In genomic region chr17:50050431-50051032, GRCh38 we compare ENCODE assay signal across 15 cellular contexts. TPM values are rescaled to one million over a fixed set of nuclear protein-coding genes. Genes with fewer than 3 reads are reported as not detected.
DNase-seq lines count a peak whose midpoint lies in the region; ATAC-seq, FAIRE-seq and TF ChIP-seq lines count a peak whose summit lies in the region.
"Had no signal": no experiment of that assay in that cellular context is flagged by ENCODE, and none has a peak within 500 bp of the region (broad histone marks: within the 10 kb centered on the region; RNA-seq: fewer than 3 reads in every experiment).

No MANE protein-coding gene starts in this region.

- H4K5ac ChIP-seq in mesendoderm (ENCODE audit: low read length), result no peak overlapping the region

- H4K20me1 ChIP-seq in KMS-11 (ENCODE audit: insufficient read depth), result no peaks in the 10 kb centered on the region

- no peak for TF ChIP-seq POLR2A in GM12891 (IDR thresholded peaks at IDR 0.05; ENCODE audit: low read depth, low read length)

- H3K4me3 ChIP-seq in KMS-11 (IDR thresholded peaks at IDR 0.05; ENCODE audit: insufficient read depth, low read depth, low read length), result no peak overlapping the region
- H3K4me3 ChIP-seq in astrocyte of the spinal cord (ENCODE audit: low read depth, low read length), result no peak overlapping the region
- no peak overlapping the region for H3K4me3 ChIP-seq in mesendoderm (ENCODE audit: low read length)
- H3K4me3 ChIP-seq: heart left ventricle, uterus had no signal

- H3K18ac ChIP-seq in mesendoderm (ENCODE audit: low read length), result no peak overlapping the region

- no peak overlapping the region for H3K4ac ChIP-seq in mesendoderm (ENCODE audit: low read depth, low read length)

- H2BK120ac ChIP-seq in mesendoderm (ENCODE audit: low read depth, low read length), result peak overlapping the region; percentile 19

- H3K27me3 ChIP-seq in KMS-11 (ENCODE audit: insufficient read depth, low read depth), result peaks cover 20% of the 10 kb centered on the region; the same call in 1 of the 2 replicates
- no peaks in the 10 kb centered on the region for H3K27me3 ChIP-seq in mesendoderm (ENCODE audit: insufficient read depth, low read length, poor library complexity)
- H3K27me3 ChIP-seq: uterus had no signal

- H2BK5ac ChIP-seq in mesendoderm (ENCODE audit: low read length), result no peak overlapping the region

- no peaks in the 10 kb centered on the region for H3K36me3 ChIP-seq in KMS-11 (ENCODE audit: insufficient read depth)
- H3K36me3 ChIP-seq in mesendoderm (ENCODE audit: control insufficient read depth, insufficient read depth, low read length), result no peaks in the 10 kb centered on the region
- H3K36me3 ChIP-seq: heart left ventricle, uterus had no signal

- ATAC-seq in GM21423 (IDR thresholded peaks at IDR 0.05; ENCODE audit: unreplicated experiment), result no peak
- ATAC-seq: CD8-positive, alpha-beta T cell; heart left ventricle; left cardiac atrium had no signal

- no peak for DNase-seq in GM12891 (ENCODE audit: insufficient read length, low spot score)
- DNase-seq in astrocyte of the spinal cord (ENCODE audit: low read depth, low spot score), result peak; percentile 29
- DNase-seq in mesendoderm, result no peak
- DNase-seq in HTR-8/SVneo (ENCODE audit: insufficient read length, low spot score), result no peak
- no peak for DNase-seq in 8988T
- DNase-seq: heart left ventricle, Kasumi-1, left cardiac atrium, NCI-H1930, NCI-H526 treated with DMSO at 0.1 percent for 48 hours, retina, uterus had no signal

- H3K79me2 ChIP-seq in KMS-11 (ENCODE audit: insufficient read depth, low read depth) (no peaks in the 10 kb centered on the region), mesendoderm (ENCODE audit: control insufficient read depth, insufficient read depth, low read length) (no peaks in the 10 kb centered on the region)

- in situ Hi-C loops in astrocyte of the spinal cord (cut with HindIII; ENCODE audit: low sequenced_read_pairs), result no loop called here

- H2BK15ac ChIP-seq in mesendoderm (replicated peaks; ENCODE audit: low read depth), result no peak overlapping the region

- H2AK5ac ChIP-seq in mesendoderm (ENCODE audit: low read length), result peak overlapping the region; percentile 90

- no peaks in the 10 kb centered on the region for H3K79me1 ChIP-seq in mesendoderm (ENCODE audit: low read length)

- H3K23ac ChIP-seq in mesendoderm (ENCODE audit: low read length), result no peak overlapping the region

- H2AFZ ChIP-seq in KMS-11 (ENCODE audit: low read depth), result peak overlapping the region; percentile 11; the same call in 1 of the 2 replicates

- TF ChIP-seq CTCF in KMS-11 (conservative IDR thresholded peaks at IDR 0.05; ENCODE audit: low read depth, low read length) (no peak), astrocyte of the spinal cord (IDR thresholded peaks at IDR 0.05; ENCODE audit: low read depth, low read length) (no peak)

- H3K4me1 ChIP-seq in KMS-11 (ENCODE audit: low read depth, poor library complexity, severe bottlenecking) (peaks cover 16% of the 10 kb centered on the region), mesendoderm (ENCODE audit: control insufficient read depth, low read depth, low read length) (peaks cover 23% of the 10 kb centered on the region)

- no CpG with 5 or more reads among the region's 12 CpGs for WGBS in mesendoderm (ENCODE audit: extremely low coverage, insufficient coverage, low lambda C conversion rate)

- H3K27ac ChIP-seq in KMS-11 (no peak overlapping the region), mesendoderm (ENCODE audit: low read depth, low read length) (no peak overlapping the region)

- peak overlapping the region; percentile 37 for H3K56ac ChIP-seq in mesendoderm (ENCODE audit: low read length)

- H3K9ac ChIP-seq in KMS-11 (no peak overlapping the region), mesendoderm (ENCODE audit: low read length) (no peak overlapping the region)

- no peak overlapping the region for H4K8ac ChIP-seq in mesendoderm (ENCODE audit: low read depth, low read length)

- no peak overlapping the region for H3K4me2 ChIP-seq in KMS-11
- no peak overlapping the region for H3K4me2 ChIP-seq in mesendoderm (ENCODE audit: low read length)

- FAIRE-seq in GM12891 (lab: Jason Lieb, UNC) (peak; percentile 31), HTR-8/SVneo (lab: Jason Lieb, UNC) (no peak)

TF ChIP-seq in GM12891, 5 proteins besides CTCF, POLR2A, EP300 and RAD21:
- TF ChIP-seq POLR2AphosphoS5 (IDR thresholded peaks at IDR 0.05; ENCODE audit: low read depth, low read length) (no peak), TAF1 (IDR thresholded peaks at IDR 0.05; ENCODE audit: low read depth, low read length) (no peak), PAX5 (IDR thresholded peaks at IDR 0.05; ENCODE audit: insufficient read depth, low read length, severe bottlenecking) (no peak), SPI1 (IDR thresholded peaks at IDR 0.05; ENCODE audit: low read depth, low read length) (no peak), POU2F2 (IDR thresholded peaks at IDR 0.05; ENCODE audit: low read depth, low read length) (no peak)
TF ChIP-seq in GM12891: peak in this region for 0.

RNA-seq across cellular contexts. Expression of gene ITGA3, which starts 5.4 kb away (rescaled TPM):
- 1.1 TPM for polyA plus RNA-seq in GM12891 (2012; ENCODE audit: low read depth, missing spikeins)
- 13.0 TPM for polyA plus RNA-seq in mesendoderm (2013, experiment 1 of 2)
- 13.2 TPM for polyA plus RNA-seq in mesendoderm (2013, experiment 2 of 2)

RNA-seq across cellular contexts. Expression of gene PDK2, which starts 44.6 kb away (rescaled TPM):
- polyA plus RNA-seq in GM12891 (2012; ENCODE audit: low read depth, missing spikeins), result 8.8 TPM
- polyA plus RNA-seq in mesendoderm (2013, experiment 1 of 2), result 10.1 TPM
- polyA plus RNA-seq in mesendoderm (2013, experiment 2 of 2), result 11.8 TPM

RNA-seq across cellular contexts. Expression of gene DLX3, which starts 55.5 kb away (rescaled TPM):
- polyA plus RNA-seq in GM12891 (2012; ENCODE audit: low read depth, missing spikeins), result not detected
- polyA plus RNA-seq in mesendoderm (2013, experiment 1 of 2), result 0.13 TPM
- polyA plus RNA-seq in mesendoderm (2013, experiment 2 of 2), result 0.06 TPM
